Comparison of ENCODE assay signal across 2 cellular contexts in genomic region chr9:134403292-134403681, GRCh38.
TF ChIP-seq lines count a peak whose summit lies in the region.

No MANE protein-coding gene starts in this region.

TF ChIP-seq in GM12878, 131 proteins besides CTCF, POLR2A, EP300 and RAD21 (continued from another document):
- TF ChIP-seq ZBTB11 (CRISPR knock-in tag; IDR thresholded peaks at IDR 0.05) (no peak), SRF (IDR thresholded peaks at IDR 0.05; ENCODE audit: low read depth in 2 of 2, low read length in 2 of 2) (no peak), CHD4 (IDR thresholded peaks at IDR 0.05) (no peak), RFX5 (IDR thresholded peaks at IDR 0.05; ENCODE audit: low read depth, low read length) (no peak), SIX5 (IDR thresholded peaks at IDR 0.05; ENCODE audit: low read depth, low read length, severe bottlenecking) (no peak), RUNX3 (IDR thresholded peaks at IDR 0.05; ENCODE audit: low read length) (no peak), SPI1 (IDR thresholded peaks at IDR 0.05; ENCODE audit: borderline replicate concordance, insufficient read depth, low read depth, low read length) (no peak), E4F1 (IDR thresholded peaks at IDR 0.05; ENCODE audit: borderline replicate concordance, partially characterized antibody) (no peak), MYC (IDR thresholded peaks at IDR 0.05; ENCODE audit: insufficient read depth, insufficient read length, insufficient replicate concordance, low read length, severe bottlenecking) (no peak), YY1 (IDR thresholded peaks at IDR 0.05; ENCODE audit: low read depth, low read length) (no peak)

TF ChIP-seq in liver, 16 proteins besides CTCF, POLR2A, EP300 and RAD21 (continued from another document):
- TF ChIP-seq ZBTB33 (IDR thresholded peaks at IDR 0.05) (no peak), HNF4G (IDR thresholded peaks at IDR 0.05) (no peak), HNF4A (conservative IDR thresholded peaks at IDR 0.05) (no peak), GABPA (IDR thresholded peaks at IDR 0.05 in 1 of 2, conservative IDR thresholded peaks at IDR 0.05 in 1 of 2) (no peak), NR2F2 (IDR thresholded peaks at IDR 0.05) (no peak), FOXA1 (IDR thresholded peaks at IDR 0.05) (no peak), YY1 (IDR thresholded peaks at IDR 0.05) (no peak), ATF3 (IDR thresholded peaks at IDR 0.05) (no peak), SP1 (IDR thresholded peaks at IDR 0.05) (no peak), EGR1 (IDR thresholded peaks at IDR 0.05; ENCODE audit: low read depth in 2 of 2) (no peak), MAX (IDR thresholded peaks at IDR 0.05) (no peak), RXRA (IDR thresholded peaks at IDR 0.05) (no peak), JUND (IDR thresholded peaks at IDR 0.05) (no peak)
